29 cellular contexts compared by ENCODE assay signal in the genomic region with DNA sequence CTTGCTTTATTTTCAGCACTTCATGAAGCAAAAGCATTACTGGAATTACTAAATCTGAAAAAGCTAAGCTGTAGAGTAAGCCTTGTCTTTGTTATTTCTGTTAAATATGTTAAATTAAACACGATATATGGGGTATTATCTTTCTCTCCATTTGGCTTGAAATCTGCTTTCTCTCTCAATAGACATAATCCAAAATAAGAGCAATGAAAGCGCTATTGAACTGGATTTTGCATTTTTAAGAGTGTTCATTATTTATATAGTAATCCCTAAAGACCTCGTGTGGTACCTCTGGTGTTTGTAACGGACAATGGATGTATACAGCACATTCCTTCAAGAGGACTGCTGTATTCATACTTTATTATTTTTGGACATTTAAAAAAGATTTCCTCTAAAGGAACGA.
"Had no signal": no experiment of that assay in that cellular context is flagged by ENCODE, and none has a peak within 500 bp of the region (broad histone marks: within the 10 kb centered on the region; RNA-seq: fewer than 3 reads in every experiment).

No MANE protein-coding gene starts in this region.

- H3K27ac Mint-ChIP-seq: stimulated activated effector memory CD8-positive, alpha-beta T cell treated with anti-CD3 and anti-CD28 coated beads, Interleukin-12 subunit alpha, Interleukin-12 subunit beta, amount 100 ng/mL, for 72 hours; stimulated activated memory B cell treated with anti-CD40 and anti-IgM and Interleukin-4, amounts not matched to agents 10 μg/mL and 1 μg/mL and 100 μg/mL, for 72 hours; stimulated activated naive B cell treated with anti-CD40 and anti-IgM and Interleukin-4, amounts not matched to agents 10 μg/mL and 1 μg/mL and 100 μg/mL, for 72 hours; stimulated activated naive CD8-positive, alpha-beta T cell treated with anti-CD3 and anti-CD28 coated beads, Interleukin-15, amount 100 ng/mL, for 72 hours; stimulated activated naive CD8-positive, alpha-beta T cell treated with anti-CD3 and anti-CD28 coated beads, Interleukin-15, Interleukin-2, amounts not matched to agents 100 ng/mL and 50 ng/mL, for 24 hours; type B pancreatic cell had no signal

- H3K36me3 Mint-ChIP-seq: stimulated activated effector memory CD8-positive, alpha-beta T cell treated with anti-CD3 and anti-CD28 coated beads, Interleukin-12 subunit alpha, Interleukin-12 subunit beta, amount 100 ng/mL, for 72 hours; stimulated activated memory B cell treated with anti-CD40 and anti-IgM and Interleukin-4, amounts not matched to agents 10 μg/mL and 1 μg/mL and 100 μg/mL, for 72 hours; stimulated activated naive B cell treated with anti-CD40 and anti-IgM and Interleukin-4, amounts not matched to agents 10 μg/mL and 1 μg/mL and 100 μg/mL, for 72 hours; type B pancreatic cell had no signal

- H3K4me3 Mint-ChIP-seq: stimulated activated effector memory CD8-positive, alpha-beta T cell treated with anti-CD3 and anti-CD28 coated beads, Interleukin-12 subunit alpha, Interleukin-12 subunit beta, amount 100 ng/mL, for 72 hours; stimulated activated memory B cell treated with anti-CD40 and anti-IgM and Interleukin-4, amounts not matched to agents 10 μg/mL and 1 μg/mL and 100 μg/mL, for 72 hours; stimulated activated naive B cell treated with anti-CD40 and anti-IgM and Interleukin-4, amounts not matched to agents 10 μg/mL and 1 μg/mL and 100 μg/mL, for 72 hours; stimulated activated naive CD8-positive, alpha-beta T cell treated with anti-CD3 and anti-CD28 coated beads, Interleukin-15, amount 100 ng/mL, for 72 hours; stimulated activated naive CD8-positive, alpha-beta T cell treated with anti-CD3 and anti-CD28 coated beads, Interleukin-15, Interleukin-2, amounts not matched to agents 100 ng/mL and 50 ng/mL, for 24 hours; type B pancreatic cell had no signal

- DNase-seq: stimulated activated CD4-positive, alpha-beta T cell treated with anti-CD3 and anti-CD28 coated beads, Interleukin-2, amount 100 ng/mL, for 24 hours; stimulated activated CD4-positive, alpha-beta T cell treated with anti-CD3 and anti-CD28 coated beads, Interleukin-2, amount 100 ng/mL, for 48 hours; stimulated activated CD4-positive, alpha-beta T cell treated with anti-CD3 and anti-CD28 coated beads, Interleukin-4, amount 100 ng/mL, for 1 hour; stimulated activated CD4-positive, alpha-beta T cell treated with anti-CD3 and anti-CD28 coated beads, Interleukin-4, amount 100 ng/mL, for 24 hours; stimulated activated CD4-positive, alpha-beta T cell treated with anti-CD3 and anti-CD28 coated beads, Interleukin-4, amount 100 ng/mL, for 4 hours; stimulated activated CD8-positive, alpha-beta memory T cell treated with anti-CD3 and anti-CD28 coated beads, Interleukin-4, amount 100 ng/mL, for 48 hours; stimulated activated naive B cell treated with anti-CD40 and anti-IgM and Interleukin-4, amounts not matched to agents 10 μg/mL and 1 μg/mL and 100 μg/mL, for 72 hours; stimulated activated naive CD4-positive, alpha-beta T cell; stimulated activated naive CD4-positive, alpha-beta T cell treated with Interleukin-2 at 50 U/mL for 16 hours; stimulated activated naive CD8-positive, alpha-beta T cell treated with anti-CD3 and anti-CD28 coated beads, Interleukin-15, amount 100 ng/mL, for 72 hours; stimulated activated naive CD8-positive, alpha-beta T cell treated with anti-CD3 and anti-CD28 coated beads, Interleukin-15, Interleukin-2, amounts not matched to agents 100 U/mL and 50 U/mL, for 24 hours; stomach; substantia nigra; testis; thyroid gland; tibial artery; transverse colon; trophoblast cell; upper lobe of left lung; upper lobe of right lung; uterus had no signal

- H3K27ac ChIP-seq: stomach, suprapubic skin, testis, thoracic aorta, thyroid gland, tibial artery, tibial nerve, transverse colon, upper lobe of left lung, upper lobe of right lung, uterus, vagina had no signal

- H3K27me3 ChIP-seq: stomach, suprapubic skin, testis, thyroid gland, tibial artery, tibial nerve, transverse colon, upper lobe of left lung, upper lobe of right lung, uterus, vagina had no signal

- H3K9me3 Mint-ChIP-seq: stimulated activated memory B cell treated with anti-CD40 and anti-IgM and Interleukin-4, amounts not matched to agents 10 μg/mL and 1 μg/mL and 100 μg/mL, for 72 hours; stimulated activated naive B cell treated with anti-CD40 and anti-IgM and Interleukin-4, amounts not matched to agents 10 μg/mL and 1 μg/mL and 100 μg/mL, for 72 hours; stimulated activated naive CD8-positive, alpha-beta T cell treated with anti-CD3 and anti-CD28 coated beads, Interleukin-15, Interleukin-2, amounts not matched to agents 100 ng/mL and 50 ng/mL, for 24 hours had no signal

- H3K4me1 ChIP-seq: stomach, suprapubic skin, testis, thyroid gland, tibial nerve, transverse colon, upper lobe of left lung, upper lobe of right lung, uterus, vagina had no signal

- H3K27me3 Mint-ChIP-seq: type B pancreatic cell had no signal

- ATAC-seq: stimulated activated effector memory CD8-positive, alpha-beta T cell treated with anti-CD3 and anti-CD28 coated beads, Interleukin-12 subunit alpha, Interleukin-12 subunit beta, amount 100 ng/mL, for 72 hours; stimulated activated memory B cell treated with anti-CD40 and anti-IgM and Interleukin-4, amounts not matched to agents 10 μg/mL and 1 μg/mL and 100 μg/mL, for 72 hours; stimulated activated naive B cell treated with anti-CD40 and anti-IgM and Interleukin-4, amounts not matched to agents 10 μg/mL and 1 μg/mL and 100 μg/mL, for 72 hours; stimulated activated naive CD8-positive, alpha-beta T cell treated with anti-CD3 and anti-CD28 coated beads, Interleukin-15, amount 100 ng/mL, for 72 hours; stimulated activated naive CD8-positive, alpha-beta T cell treated with anti-CD3 and anti-CD28 coated beads, Interleukin-15, Interleukin-2, amounts not matched to agents 100 U/mL and 50 U/mL, for 24 hours; upper lobe of right lung had no signal

- H3K4me3 ChIP-seq: stomach, suprapubic skin, testis, thoracic aorta, thyroid gland, tibial artery, tibial nerve, transverse colon, upper lobe of left lung, upper lobe of right lung, uterus, vagina had no signal

- H3K9me3 ChIP-seq: stomach, suprapubic skin, testis, thoracic aorta, thyroid gland, tibial artery, tibial nerve, transverse colon, upper lobe of left lung, upper lobe of right lung, uterus, vagina had no signal

- H3K36me3 ChIP-seq: stomach, suprapubic skin, thoracic aorta, thyroid gland, tibial artery, tibial nerve, transverse colon, upper lobe of left lung, upper lobe of right lung, uterus, vagina had no signal
